Comparison of ENCODE assay signal across 10 cellular contexts in genomic region chr17:10292057-10292931, GRCh38.
DNase-seq lines count a peak whose midpoint lies in the region; ATAC-seq and TF ChIP-seq lines count a peak whose summit lies in the region.
"Had no signal": no experiment of that assay in that cellular context is flagged by ENCODE, and none has a peak within 500 bp of the region (broad histone marks: within the 10 kb centered on the region; RNA-seq: fewer than 3 reads in every experiment).

No MANE protein-coding gene starts in this region.

- TF ChIP-seq CTCF in fibroblast of mammary gland (conservative IDR thresholded peaks at IDR 0.05; ENCODE audit: control insufficient read depth, insufficient read depth, low read depth, low read length) (no peak), upper lobe of right lung (IDR thresholded peaks at IDR 0.05) (no peak), BE2C (IDR thresholded peaks at IDR 0.05; ENCODE audit: low read depth, low read length) (no peak)

- intact Hi-C loops in upper lobe of right lung (cut with DNase I), result no loop called here

- H3K4me1 Mint-ChIP-seq in immature natural killer cell, result peaks cover 0 to 6% of the 10 kb centered on the region in 2 donors

- H3K27me3 ChIP-seq in upper lobe of right lung (no peaks in the 10 kb centered on the region), BE2C (no peaks in the 10 kb centered on the region)
- H3K27me3 ChIP-seq: BLaER1 had no signal

- ATAC-seq in HG03558 (IDR thresholded peaks at IDR 0.05; ENCODE audit: extremely low read depth, unreplicated experiment) (peak; percentile 51), upper lobe of right lung (peak; percentile 38), HG03139 (IDR thresholded peaks at IDR 0.05; ENCODE audit: unreplicated experiment) (no peak)

- H3K27ac Mint-ChIP-seq in immature natural killer cell, result no peak overlapping the region

- peak overlapping the region; percentile 69 for H3K4me3 ChIP-seq in fibroblast of mammary gland (ENCODE audit: control insufficient read depth, low read depth, low read length)
- H3K4me3 ChIP-seq in upper lobe of right lung, result no peak overlapping the region
- no peak overlapping the region for H3K4me3 ChIP-seq in BE2C (ENCODE audit: low read depth, low read length)
- H3K4me3 ChIP-seq: BLaER1 had no signal

- DNase-seq in activated gamma-delta T cell treated with Interleukin-2 at 50 U/mL for 16 hours (peak; percentile 14), activated gamma-delta T cell (lab: John Stamatoyannopoulos, UW) (no peak), fibroblast of mammary gland (ENCODE audit: low read depth) (peak; percentile 81), upper lobe of right lung (no peak), BE2C (no peak), immature natural killer cell (no peak)

- H3K9me3 ChIP-seq in upper lobe of right lung (no peaks in the 10 kb centered on the region), BE2C (no peaks in the 10 kb centered on the region)
- H3K9me3 ChIP-seq: BLaER1 had no signal

- H3K36me3 ChIP-seq in upper lobe of right lung (no peaks in the 10 kb centered on the region), BE2C (no peaks in the 10 kb centered on the region)
- H3K36me3 ChIP-seq: BLaER1 had no signal

- peaks cover 4 to 11% (median 8%) of the 10 kb centered on the region in 3 donors for H3K27me3 Mint-ChIP-seq in immature natural killer cell (ENCODE audit: low read depth in 3 of 3)

- H3K4me3 Mint-ChIP-seq in immature natural killer cell, result no peak overlapping the region

- no peaks in the 10 kb centered on the region for H3K9me3 Mint-ChIP-seq in immature natural killer cell

- H3K4me1 ChIP-seq in upper lobe of right lung, result peaks cover 3% of the 10 kb centered on the region
- no peaks in the 10 kb centered on the region for H3K4me1 ChIP-seq in BE2C
- H3K4me1 ChIP-seq: BLaER1 had no signal

- H3K27ac ChIP-seq in upper lobe of right lung, result no peak overlapping the region
- H3K27ac ChIP-seq: BLaER1, KMS-11 had no signal

- H3K36me3 Mint-ChIP-seq in immature natural killer cell, result peaks cover 0 to 2% (median 0%) of the 10 kb centered on the region in 3 donors

Comparison
In these comparisons a context has a peak if more than half of its experiments do, and no peak if none do; other contexts are left out.
1. DNase-seq: peak in activated gamma-delta T cell treated with Interleukin-2 at 50 U/mL for 16 hours (single experiment) and fibroblast of mammary gland (single experiment); none in activated gamma-delta T cell (single experiment), upper lobe of right lung (single experiment), BE2C (single experiment) and immature natural killer cell (0 of 3).